Comparison of ENCODE assay signal across 8 cellular contexts in genomic region chr2:37671816-37672103, GRCh38. TPM values are rescaled to one million over a fixed set of nuclear protein-coding genes. Genes with fewer than 3 reads are reported as not detected.
DNase-seq lines count a peak whose midpoint lies in the region; ATAC-seq and TF ChIP-seq lines count a peak whose summit lies in the region.

No MANE protein-coding gene starts in this region.

- peak overlapping the region; percentile 58 for H3K27ac ChIP-seq in CD8-positive, alpha-beta memory T cell (ENCODE audit: low read depth, low read length)
- H3K27ac ChIP-seq in Panc1 (ENCODE audit: low read length) (no peak overlapping the region), endodermal cell (ENCODE audit: low read depth, low read length) (peak overlapping the region; percentile 88), osteoblast (ENCODE audit: low read depth, low read length) (peak overlapping the region; percentile 67)

- no peaks in the 10 kb centered on the region for H3K9me3 Mint-ChIP-seq in CD8-positive, alpha-beta memory T cell
- no peaks in the 10 kb centered on the region for H3K9me3 Mint-ChIP-seq in endodermal cell

- H3K79me2 ChIP-seq in osteoblast (ENCODE audit: insufficient read depth, low read length) = peaks cover 47% of the 10 kb centered on the region

- TF ChIP-seq CTCF in Panc1 (IDR thresholded peaks at IDR 0.05) = no peak
- no peak for TF ChIP-seq CTCF in endodermal cell (conservative IDR thresholded peaks at IDR 0.05)
- TF ChIP-seq CTCF in osteoblast (IDR thresholded peaks at IDR 0.05; ENCODE audit: extremely low read depth, low read depth, low read length) = no peak

- peak overlapping the region; percentile 74 for H3K4me3 ChIP-seq in CD8-positive, alpha-beta memory T cell (ENCODE audit: low read length)
- H3K4me3 ChIP-seq in Panc1 (ENCODE audit: low read depth in 2 of 2, low read length in 2 of 2) (peak overlapping the region; percentile 73 to 80), endodermal cell (ENCODE audit: low read length) (peak overlapping the region; percentile 85), osteoblast (ENCODE audit: insufficient read depth, low read length) (peak overlapping the region; percentile 93)

- in situ Hi-C loops in Panc1 (cut with HindIII; ENCODE audit: low pct_unique_long_range_greater_than_20kb, low sequenced_read_pairs) (no loop called here), G401 (cut with HindIII; ENCODE audit: low sequenced_read_pairs) (no loop called here)

- H3K9me3 ChIP-seq in CD8-positive, alpha-beta memory T cell (ENCODE audit: low read length) = no peaks in the 10 kb centered on the region
- H3K9me3 ChIP-seq in Panc1 (ENCODE audit: control insufficient read depth, insufficient read depth, low read depth, low read length) = no peaks in the 10 kb centered on the region
- H3K9me3 ChIP-seq in endodermal cell (ENCODE audit: control insufficient read depth, low read length) = no peaks in the 10 kb centered on the region
- no peaks in the 10 kb centered on the region for H3K9me3 ChIP-seq in osteoblast (ENCODE audit: low read depth, low read length)

- CTCF ChIA-PET in CD8-positive, alpha-beta memory T cell (lab: Charles Lee) = interaction anchor here (0.9 to 2.2 kb wide), 8 partner anchors 12 to 276 kb away, joined by 3 to 11 read pairs (median 4); no protein-coding TSS in a partner anchor
- CTCF ChIA-PET in Panc1 (lab: Charles Lee) = no interaction called here

- H3K27me3 ChIP-seq in CD8-positive, alpha-beta memory T cell (ENCODE audit: insufficient read depth, low read length, poor library complexity, severe bottlenecking) = no peaks in the 10 kb centered on the region
- H3K27me3 ChIP-seq in Panc1 (ENCODE audit: control insufficient read depth, insufficient read depth, low read length) (peaks cover 4% of the 10 kb centered on the region; the same call in 1 of the 2 replicates), endodermal cell (ENCODE audit: control insufficient read depth, insufficient read depth, low read length, poor library complexity, severe bottlenecking) (no peaks in the 10 kb centered on the region), osteoblast (ENCODE audit: insufficient read depth, low read length) (no peaks in the 10 kb centered on the region)

- no peak for DNase-seq in CD8-positive, alpha-beta memory T cell
- no peak for DNase-seq in Panc1 (ENCODE audit: low read depth, low spot score)
- DNase-seq in endodermal cell = no peak
- DNase-seq in osteoblast (ENCODE audit: insufficient read length, low spot score, missing footprints) = no peak
- DNase-seq in HCEC 1CT = no peak
- no peak for DNase-seq in G401 (ENCODE audit: low spot score)
- no peak for DNase-seq in OCI-M2 (lab: John Stamatoyannopoulos, UW; ENCODE audit: unreplicated experiment)

- peaks cover 35% of the 10 kb centered on the region for H3K4me1 ChIP-seq in CD8-positive, alpha-beta memory T cell (ENCODE audit: insufficient read depth, low read length)
- H3K4me1 ChIP-seq in Panc1 (ENCODE audit: control insufficient read depth, insufficient read depth, low read length) (peaks cover 6% of the 10 kb centered on the region), endodermal cell (ENCODE audit: control insufficient read depth, insufficient read depth, low read length) (peaks cover 5% of the 10 kb centered on the region), osteoblast (ENCODE audit: insufficient read depth, low read length) (peaks cover 30% of the 10 kb centered on the region)

- H3K4me2 ChIP-seq in osteoblast (ENCODE audit: insufficient read depth, low read length) = peak overlapping the region; percentile 76

- H3K4me3 Mint-ChIP-seq in CD8-positive, alpha-beta memory T cell = peak overlapping the region; percentile 88 to 95 (median 91)
- peak overlapping the region; percentile 84 for H3K4me3 Mint-ChIP-seq in endodermal cell

- H3K36me3 ChIP-seq in CD8-positive, alpha-beta memory T cell (ENCODE audit: insufficient read depth, low read length) = no peaks in the 10 kb centered on the region
- H3K36me3 ChIP-seq in Panc1 (ENCODE audit: control insufficient read depth, insufficient read depth, low read length) (peaks cover 6% of the 10 kb centered on the region; the same call in 1 of the 2 replicates), endodermal cell (ENCODE audit: control insufficient read depth, insufficient read depth, low read length) (peaks cover 32% of the 10 kb centered on the region), osteoblast (ENCODE audit: insufficient read depth, low read length) (peaks cover 32% of the 10 kb centered on the region)

- H3K36me3 Mint-ChIP-seq in CD8-positive, alpha-beta memory T cell = peaks cover 0 to 32% (median 4%) of the 10 kb centered on the region in 3 donors
- peaks cover 2% of the 10 kb centered on the region for H3K36me3 Mint-ChIP-seq in endodermal cell (ENCODE audit: low read depth)

- no peaks in the 10 kb centered on the region for H3K27me3 Mint-ChIP-seq in CD8-positive, alpha-beta memory T cell
- H3K27me3 Mint-ChIP-seq in endodermal cell (ENCODE audit: insufficient read depth) = peaks cover 49% of the 10 kb centered on the region

- intact Hi-C loops in Panc1 (cut with micrococcal nuclease; ENCODE audit: unreplicated experiment) = loop anchor here (10.0 kb wide), 1 partner anchor 257 kb away; no protein-coding TSS in a partner anchor

- BruUV-seq in Panc1 (replicated peaks; lab: Mats Ljungman, UMichigan) = no TSS peak

- H3K27ac Mint-ChIP-seq in CD8-positive, alpha-beta memory T cell = peak overlapping the region; percentile 80 to 92 (median 88)
- H3K27ac Mint-ChIP-seq in endodermal cell = peak overlapping the region; percentile 82

- WGBS in endodermal cell (ENCODE audit: insufficient coverage in 1 of 2, insufficient read length in 1 of 2), 2 experiments = 0% methylated on average over 6 to 29 of the region's 29 CpGs

- peak; percentile 17 for ATAC-seq in GM21619 (IDR thresholded peaks at IDR 0.05; ENCODE audit: unreplicated experiment)
- ATAC-seq in Panc1 = peak; percentile 52

- H4K20me1 ChIP-seq in osteoblast (ENCODE audit: insufficient read depth, low read length) = peaks cover 38% of the 10 kb centered on the region

- H3K9ac ChIP-seq in endodermal cell (ENCODE audit: extremely low read depth, low read length, poor library complexity, severe bottlenecking) = peak overlapping the region; percentile 71

- peak overlapping the region; percentile 51 for H2AFZ ChIP-seq in osteoblast (ENCODE audit: low read length)

- peaks cover 47 to 57% (median 51%) of the 10 kb centered on the region in 3 donors for H3K4me1 Mint-ChIP-seq in CD8-positive, alpha-beta memory T cell
- peaks cover 38% of the 10 kb centered on the region for H3K4me1 Mint-ChIP-seq in endodermal cell

- POLR2A ChIA-PET in CD8-positive, alpha-beta memory T cell (lab: Charles Lee) = interaction anchor here (0.6 to 2.7 kb wide), 12 partner anchors 12 to 252 kb away, joined by 3 to 12 read pairs (median 4); no protein-coding TSS in a partner anchor
- POLR2A ChIA-PET in Panc1 (lab: Charles Lee) = no interaction called here

RNA-seq across cellular contexts. Expression of gene CDC42EP3, which starts 0.3 kb away (rescaled TPM):
- 10 to 100 TPM; 37.1 to 39.1 TPM for total RNA-seq in CD8-positive, alpha-beta memory T cell
- 141 TPM for polyA plus RNA-seq in CD8-positive, alpha-beta memory T cell
- total RNA-seq in Panc1 (2021; ENCODE audit: unreplicated experiment) (6.1 TPM), endodermal cell (10 to 100 TPM; 26.4 to 30.2 TPM), osteoblast (121 and 136 TPM in 2 replicates)
- 3.1 TPM for polyA plus RNA-seq in Panc1 (2012; ENCODE audit: insufficient read length)
- polyA plus RNA-seq in endodermal cell (2013, experiment 1 of 2) = 23.5 TPM
- polyA plus RNA-seq in endodermal cell (2013, experiment 2 of 2) = 26.2 TPM
- 0.07 TPM in 1 of 2 replicates, not detected in the other for total RNA-seq in G401 (2014; rRNA removed; shearing (Covaris generic))
